21 cellular contexts compared by ENCODE assay signal in genomic region chr16:57251352-57251751, GRCh38. TPM values are rescaled to one million over a fixed set of nuclear protein-coding genes. Genes with fewer than 3 reads are reported as not detected.
A peak's percentile ranks its signal among the peaks of the same experiment; 100 is the strongest.
DNase-seq lines count a peak whose midpoint lies in the region; ATAC-seq, FAIRE-seq and TF ChIP-seq lines count a peak whose summit lies in the region.
"Had no signal": no experiment of that assay in that cellular context is flagged by ENCODE, and none has a peak within 500 bp of the region (broad histone marks: within the 10 kb centered on the region; RNA-seq: fewer than 3 reads in every experiment).

No MANE protein-coding gene starts in this region.

- H3K9me3 Mint-ChIP-seq in naive thymus-derived CD8-positive, alpha-beta T cell, result no peaks in the 10 kb centered on the region
- H3K9me3 Mint-ChIP-seq: CD4-positive, alpha-beta memory T cell had no signal

- WGBS in liver, result 95% methylated on average over 2 of the region's 2 CpGs
- 98 to 99% methylated on average over 2 of the region's 2 CpGs for WGBS in pancreas, 2 donors

- peaks cover 0 to 6% (median 3%) of the 10 kb centered on the region in 4 donors for H3K4me1 Mint-ChIP-seq in naive thymus-derived CD8-positive, alpha-beta T cell
- H3K4me1 Mint-ChIP-seq: GM23338 had no signal

- H3K27me3 ChIP-seq in dorsolateral prefrontal cortex, result no peaks in the 10 kb centered on the region
- H3K27me3 ChIP-seq in liver (ENCODE audit: control insufficient read depth in 4 of 4, insufficient read depth in 4 of 4, low read length in 3 of 4), result no peaks in the 10 kb centered on the region
- H3K27me3 ChIP-seq in pancreas, result no peaks in the 10 kb centered on the region
- H3K27me3 ChIP-seq: BE2C had no signal

- H3K36me3 Mint-ChIP-seq in naive thymus-derived CD8-positive, alpha-beta T cell, result peaks cover 10 to 72% (median 32%) of the 10 kb centered on the region in 3 donors

- H3K9me3 ChIP-seq in HEK293 (ENCODE audit: control insufficient read depth, insufficient read depth, low read depth, low read length) (no peaks in the 10 kb centered on the region), liver (ENCODE audit: control insufficient read depth in 4 of 4, low read length in 3 of 4) (no peaks in the 10 kb centered on the region), pancreas (no peaks in the 10 kb centered on the region)
- H3K9me3 ChIP-seq: A549, BE2C had no signal

- no peaks in the 10 kb centered on the region for H3K4me1 ChIP-seq in HEK293 (ENCODE audit: control insufficient read depth, insufficient read depth, low read length)
- H3K4me1 ChIP-seq in liver (ENCODE audit: control insufficient read depth in 4 of 4, insufficient read depth in 4 of 4, low read length in 3 of 4), result peaks cover 4 to 32% (median 26%) of the 10 kb centered on the region in 4 donors
- peaks cover 0 to 2% (median under 1%) of the 10 kb centered on the region in 3 donors for H3K4me1 ChIP-seq in pancreas
- H3K4me1 ChIP-seq: BE2C had no signal

- DNase-seq in dorsolateral prefrontal cortex, result no peak
- DNase-seq in pancreas, result no peak
- no peak for DNase-seq in naive thymus-derived CD8-positive, alpha-beta T cell
- DNase-seq in GM10248 (ENCODE audit: extremely low spot score), result no peak
- DNase-seq in activated CD4-positive, CD25-positive, alpha-beta regulatory T cell (lab: John Stamatoyannopoulos, UW), result no peak
- DNase-seq: BE2C, DMS153, DMS79 treated with DMSO at 0.1 percent for 48 hours, EL, H7, IMR-90 had no signal

- intact Hi-C loops in dorsolateral prefrontal cortex (cut with DNase I) (loop anchor here in 1 of 2 donors (10.0 kb wide), 1 partner anchor 167 kb away; no protein-coding TSS in a partner anchor), pancreas (cut with DNase I) (no loop called here)

- no peaks in the 10 kb centered on the region for H3K27me3 Mint-ChIP-seq in naive thymus-derived CD8-positive, alpha-beta T cell
- H3K27me3 Mint-ChIP-seq: CD4-positive, alpha-beta memory T cell had no signal

- H3K4me3 ChIP-seq in HEK293 (ENCODE audit: low read depth, low read length) (no peak overlapping the region), dorsolateral prefrontal cortex (no peak overlapping the region), liver (ENCODE audit: low read depth in 1 of 3, low read length in 3 of 3) (no peak overlapping the region), pancreas (no peak overlapping the region)
- H3K4me3 ChIP-seq: A549, GM23338 had no signal

- FAIRE-seq in pancreas (lab: Jason Lieb, UNC), result no peak
- FAIRE-seq: A549, D721Med, G401.6, GM12892 had no signal

- no peak for TF ChIP-seq RAD21 in liver (IDR thresholded peaks at IDR 0.05)

- H3K9ac ChIP-seq in liver (ENCODE audit: low read depth in 1 of 2, low read length in 2 of 2), result no peak overlapping the region

- ATAC-seq in pancreas (no peak), GM21515 (IDR thresholded peaks at IDR 0.05; ENCODE audit: unreplicated experiment) (no peak)
- ATAC-seq in naive thymus-derived CD8-positive, alpha-beta T cell, result no peak
- ATAC-seq: A549, GM23338 had no signal

- no peak overlapping the region for H3K4me3 Mint-ChIP-seq in naive thymus-derived CD8-positive, alpha-beta T cell
- H3K4me3 Mint-ChIP-seq: CD4-positive, alpha-beta memory T cell; GM23338 had no signal

- POLR2A ChIA-PET in HEK293 (lab: Yijun Ruan, JAX), result interaction anchor here (0.8 to 1.3 kb wide), 2 partner anchors 12 to 14 kb away, joined by 3 to 4 read pairs; no protein-coding TSS in a partner anchor
- POLR2A ChIA-PET in naive thymus-derived CD8-positive, alpha-beta T cell (lab: Charles Lee), result interaction anchor here (1.0 to 1.2 kb wide), 2 partner anchors 8 to 15 kb away, joined by 3 to 13 read pairs; no protein-coding TSS in a partner anchor
- POLR2A ChIA-PET in GM10248 (lab: Yijun Ruan, JAX), result no interaction called here

- TF ChIP-seq CTCF in HEK293 (tag by site-specific recombination; IDR thresholded peaks at IDR 0.05), result no peak
- TF ChIP-seq CTCF in dorsolateral prefrontal cortex (IDR thresholded peaks at IDR 0.05 in 54 of 56, conservative IDR thresholded peaks at IDR 0.05 in 2 of 56; ENCODE audit: low read depth in 1 of 56, partially characterized antibody in 56 of 56), result no peak
- no peak for TF ChIP-seq CTCF in liver (IDR thresholded peaks at IDR 0.05; ENCODE audit: low read depth, low read length, missing input control)
- TF ChIP-seq CTCF in pancreas (IDR thresholded peaks at IDR 0.05), result no peak
- no peak for TF ChIP-seq CTCF in GM10248 (IDR thresholded peaks at IDR 0.05; ENCODE audit: control extremely low read depth, extremely low read depth, low read depth, missing control alignments)

- CTCF ChIA-PET in HEK293 (lab: Yijun Ruan, JAX), result interaction anchor here (0.5 kb wide), 1 partner anchor 67 kb away, joined by 4 read pairs; no protein-coding TSS in a partner anchor
- CTCF ChIA-PET in GM10248 (lab: Yijun Ruan, JAX), result interaction anchor here (0.7 to 1.3 kb wide), 2 partner anchors 10 to 13 kb away, joined by 3 read pairs; no protein-coding TSS in a partner anchor

- H3K36me3 ChIP-seq in HEK293 (ENCODE audit: control insufficient read depth in 2 of 2, insufficient read depth in 1 of 2, low read length in 2 of 2), result peaks cover 36 to 81% of the 10 kb centered on the region in 2 experiments
- peaks cover 4 to 21% (median 11%) of the 10 kb centered on the region in 4 donors for H3K36me3 ChIP-seq in liver (ENCODE audit: control insufficient read depth in 4 of 4, insufficient read depth in 3 of 4, low read depth in 1 of 4, low read length in 3 of 4)
- H3K36me3 ChIP-seq in pancreas, result peaks cover 0 to 45% (median 23%) of the 10 kb centered on the region in 3 donors

- peak overlapping the region in 1 of 10 donors; percentile 49 for H3K27ac Mint-ChIP-seq in naive thymus-derived CD8-positive, alpha-beta T cell
- H3K27ac Mint-ChIP-seq: CD4-positive, alpha-beta memory T cell; GM23338 had no signal

- no peak overlapping the region for H3K27ac ChIP-seq in HEK293 (ENCODE audit: extremely low read depth, low read depth, low read length)
- H3K27ac ChIP-seq in dorsolateral prefrontal cortex, result peak overlapping the region in 45 of 59 donors; percentile 3 to 99 (median 59)
- H3K27ac ChIP-seq in liver (ENCODE audit: low read depth in 1 of 2, low read length in 2 of 2), result peak overlapping the region; percentile 72 to 94
- peak overlapping the region in 3 of 4 donors; percentile 28 to 77 (median 66) for H3K27ac ChIP-seq in pancreas
- H3K27ac ChIP-seq: A549, C4-2B had no signal

TF ChIP-seq in HEK293, 187 proteins besides CTCF, POLR2A, EP300 and RAD21:
- TF ChIP-seq ZNF658 (tag by site-specific recombination; IDR thresholded peaks at IDR 0.05), result no peak
- TF ChIP-seq ZNF121 (tag by site-specific recombination; IDR thresholded peaks at IDR 0.05), result 0 out of 2 replicates have a peak, but pooled peaks have one; percentile 35

TF ChIP-seq in liver, 16 proteins besides CTCF, POLR2A, EP300 and RAD21 (continues in another document):
- TF ChIP-seq HNF4A (conservative IDR thresholded peaks at IDR 0.05), result no peak
- no peak for TF ChIP-seq ATF3 (IDR thresholded peaks at IDR 0.05)
- TF ChIP-seq HNF4G (IDR thresholded peaks at IDR 0.05), result no peak
- no peak for TF ChIP-seq RXRA (IDR thresholded peaks at IDR 0.05)
- TF ChIP-seq FOXA2 (IDR thresholded peaks at IDR 0.05), result no peak
- no peak for TF ChIP-seq NR2F2 (IDR thresholded peaks at IDR 0.05)
- no peak for TF ChIP-seq YY1 (IDR thresholded peaks at IDR 0.05)
- no peak for TF ChIP-seq EGR1 (IDR thresholded peaks at IDR 0.05; ENCODE audit: low read depth in 2 of 2)
- no peak for TF ChIP-seq JUND (IDR thresholded peaks at IDR 0.05)
- TF ChIP-seq FOXA1 (IDR thresholded peaks at IDR 0.05), result no peak
- no peak for TF ChIP-seq MAX (IDR thresholded peaks at IDR 0.05)
- no peak for TF ChIP-seq TAF1 (conservative IDR thresholded peaks at IDR 0.05)
- TF ChIP-seq ZBTB33 (IDR thresholded peaks at IDR 0.05), result no peak

RNA-seq across cellular contexts. Expression of gene ARL2BP, which starts 6.3 kb away (rescaled TPM):
- 10 to 100 TPM; 36.8 to 68.6 (median 51.1) TPM for total RNA-seq in dorsolateral prefrontal cortex
- 10 to 100 TPM; 19.9 to 33.6 TPM for total RNA-seq in liver
- polyA plus RNA-seq in liver, result 10 to 100 TPM; 13.4 to 18.4 TPM
- total RNA-seq in pancreas, result 10 to 100 TPM; 12.3 to 22.5 (median 14.7) TPM
- polyA plus RNA-seq in pancreas, result 10 to 100 TPM; 10.8 to 20.2 TPM
- total RNA-seq in naive thymus-derived CD8-positive, alpha-beta T cell, result 10 to 100 TPM; 58.0 to 61.3 TPM
- 100 to 1,000 TPM; 148 to 154 (median 153) TPM for polyA plus RNA-seq in naive thymus-derived CD8-positive, alpha-beta T cell

RNA-seq across cellular contexts. Expression of gene PLLP, which starts 33.1 kb away (rescaled TPM):
- total RNA-seq in dorsolateral prefrontal cortex (100 to 1,000 TPM in 55 of 120 experiments, 10 to 100 TPM in 65; 20.8 to 459 (median 91.3) TPM), liver (1 to 10 TPM; 1.4 to 2.7 TPM), pancreas (10 to 100 TPM; 10.8 to 29.9 (median 22.5) TPM)
- polyA plus RNA-seq in liver (1 to 10 TPM; 2.6 to 5.2 TPM), pancreas (10 to 100 TPM; 22.2 to 34.3 TPM)
- 1 to 10 TPM; 3.5 to 4.2 TPM for total RNA-seq in naive thymus-derived CD8-positive, alpha-beta T cell
- 1 to 10 TPM; 4.9 to 8.8 (median 6.3) TPM for polyA plus RNA-seq in naive thymus-derived CD8-positive, alpha-beta T cell
- total RNA-seq: IMR-90 had no signal
